Comparison of ENCODE assay signal across 16 cellular contexts in the genomic region with DNA sequence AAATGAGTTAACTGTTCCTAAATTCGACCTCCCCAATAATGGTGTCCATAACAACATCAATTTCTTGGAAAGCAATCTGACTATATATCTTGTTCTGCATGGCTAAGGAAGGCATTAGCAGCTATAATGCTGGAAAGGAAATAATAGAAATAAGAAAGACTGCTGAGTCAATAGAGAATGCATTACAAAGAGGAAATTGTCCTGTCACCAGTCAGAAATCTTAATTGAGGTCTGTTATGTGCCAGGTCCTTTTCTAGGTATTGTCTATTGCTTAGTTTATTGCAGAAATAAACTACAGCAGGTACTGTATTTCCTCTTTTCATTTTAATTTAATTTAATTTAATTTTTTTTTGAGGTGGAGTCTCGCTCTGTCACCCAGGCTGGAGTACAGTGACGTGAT. TPM values are rescaled to one million over a fixed set of nuclear protein-coding genes. Genes with fewer than 3 reads are reported as not detected.
DNase-seq lines count a peak whose midpoint lies in the region; ATAC-seq and TF ChIP-seq lines count a peak whose summit lies in the region.
"Had no signal": no experiment of that assay in that cellular context is flagged by ENCODE, and none has a peak within 500 bp of the region (broad histone marks: within the 10 kb centered on the region; RNA-seq: fewer than 3 reads in every experiment).

No MANE protein-coding gene starts in this region.

- POLR2A ChIA-PET in activated CD4-positive, alpha-beta T cell treated with anti-CD3 and anti-CD28 coated beads for 36 hours (lab: Charles Lee): no interaction called here

- H3K4me1 Mint-ChIP-seq in activated CD4-positive, alpha-beta T cell treated with anti-CD3 and anti-CD28 coated beads for 36 hours: peaks cover 89% of the 10 kb centered on the region
- peaks cover 64% of the 10 kb centered on the region for H3K4me1 Mint-ChIP-seq in nephron

- intact Hi-C loops in activated CD4-positive, alpha-beta T cell treated with anti-CD3 and anti-CD28 coated beads for 36 hours (cut with DNase I, micrococcal nuclease): no loop called here
- intact Hi-C loops in left ventricle myocardium superior (cut with micrococcal nuclease): no loop called here

- peak overlapping the region; percentile 68 for H3K9ac ChIP-seq in HUES6 (ENCODE audit: low read length)

- peaks cover 9% of the 10 kb centered on the region for H3K27me3 ChIP-seq in HUES6 (ENCODE audit: control insufficient read depth, insufficient read depth, low read length)
- H3K27me3 ChIP-seq: tibial nerve had no signal

- H3K27me3 Mint-ChIP-seq in activated CD4-positive, alpha-beta T cell treated with anti-CD3 and anti-CD28 coated beads for 36 hours: no peaks in the 10 kb centered on the region
- peaks cover 4% of the 10 kb centered on the region for H3K27me3 Mint-ChIP-seq in nephron (ENCODE audit: low read depth)

- H3K4me1 ChIP-seq in HUES6 (ENCODE audit: control insufficient read depth, insufficient read depth, low read length): peaks cover 50% of the 10 kb centered on the region

- H3K9me3 ChIP-seq in HUES6 (ENCODE audit: control insufficient read depth, insufficient read depth, low read depth, low read length): no peaks in the 10 kb centered on the region
- H3K9me3 ChIP-seq: tibial nerve had no signal

- H3K4me3 Mint-ChIP-seq in activated CD4-positive, alpha-beta T cell treated with anti-CD3 and anti-CD28 coated beads for 36 hours: no peak overlapping the region
- H3K4me3 Mint-ChIP-seq in nephron: no peak overlapping the region

- 0 out of 2 replicates have a peak overlapping the region, but pooled peaks have one; percentile 21 for H3K4me3 ChIP-seq in HUES6 (ENCODE audit: low read depth, low read length)

- no peak for DNase-seq in activated CD4-positive, alpha-beta T cell treated with anti-CD3 and anti-CD28 coated beads for 36 hours
- DNase-seq in activated CD4-positive, alpha-beta T cell treated with anti-CD3 and anti-CD28 coated beads for 1 hour: no peak
- peak; percentile 43 for DNase-seq in dermis blood vessel endothelial cell
- no peak for DNase-seq in left ventricle myocardium superior
- DNase-seq in NCI-H2196 treated with DMSO at 0.1 percent for 48 hours (lab: John Stamatoyannopoulos, UW; ENCODE audit: unreplicated experiment): no peak
- DNase-seq: ACHN; activated CD4-positive, CD25-positive, alpha-beta regulatory T cell treated with anti-CD3 and anti-CD28 coated beads, Interleukin-2, amount 50 U/mL, for 72 hours; erythroblast; midbrain; MV-4-11; NCI-H748 treated with DMSO at 0.1 percent for 48 hours; stimulated activated CD4-positive, alpha-beta T cell treated with anti-CD3 and anti-CD28 coated beads, Interleukin-4, amount 100 ng/mL, for 4 hours had no signal

- CTCF ChIA-PET in activated CD4-positive, alpha-beta T cell treated with anti-CD3 and anti-CD28 coated beads for 36 hours (lab: Charles Lee): interaction anchor here (2.1 to 2.5 kb wide), 2 partner anchors 11 to 278 kb away, joined by 9 read pairs; partner anchors contain the start of gene XXYLT1

- peak overlapping the region; percentile 71 for H3K27ac Mint-ChIP-seq in activated CD4-positive, alpha-beta T cell treated with anti-CD3 and anti-CD28 coated beads for 36 hours
- peak overlapping the region in 2 of 3 experiments; percentile 10 to 36 for H3K27ac Mint-ChIP-seq in nephron

- no peak for ATAC-seq in activated CD4-positive, alpha-beta T cell treated with anti-CD3 and anti-CD28 coated beads for 36 hours
- no peak for ATAC-seq in left ventricle myocardium superior
- ATAC-seq in HG03108 (IDR thresholded peaks at IDR 0.05; ENCODE audit: unreplicated experiment): no peak

- no peaks in the 10 kb centered on the region for H3K9me3 Mint-ChIP-seq in activated CD4-positive, alpha-beta T cell treated with anti-CD3 and anti-CD28 coated beads for 36 hours (ENCODE audit: low read depth)
- H3K9me3 Mint-ChIP-seq in nephron: no peaks in the 10 kb centered on the region

- H3K36me3 ChIP-seq in HUES6 (ENCODE audit: control insufficient read depth, insufficient read depth, low read length): no peaks in the 10 kb centered on the region
- H3K36me3 ChIP-seq: tibial nerve had no signal

- H3K27ac ChIP-seq in HUES6 (ENCODE audit: low read depth, low read length): peak overlapping the region; percentile 42; the same call in 1 of the 2 replicates

- no peak for TF ChIP-seq CTCF in nephron (IDR thresholded peaks at IDR 0.05; ENCODE audit: unreplicated experiment in 3 of 3)

- no peaks in the 10 kb centered on the region for H3K36me3 Mint-ChIP-seq in activated CD4-positive, alpha-beta T cell treated with anti-CD3 and anti-CD28 coated beads for 36 hours (ENCODE audit: low read depth)
- H3K36me3 Mint-ChIP-seq in nephron (ENCODE audit: low read depth): no peaks in the 10 kb centered on the region

RNA-seq across cellular contexts. Expression of gene PPP1R2, which starts 5.9 kb away (rescaled TPM):
- total RNA-seq in activated CD4-positive, alpha-beta T cell treated with anti-CD3 and anti-CD28 coated beads for 36 hours: 100 to 1,000 TPM in 1 of 2 experiments, 10 to 100 TPM in 1; 77.0 to 134 TPM
- total RNA-seq in dermis blood vessel endothelial cell (139 and 277 TPM in 2 replicates), left ventricle myocardium superior (33.7 TPM)

RNA-seq across cellular contexts. Expression of gene APOD, which starts 34.7 kb away (rescaled TPM):
- not detected for total RNA-seq in activated CD4-positive, alpha-beta T cell treated with anti-CD3 and anti-CD28 coated beads for 36 hours
- total RNA-seq in dermis blood vessel endothelial cell: 16.2 and 27.1 TPM in 2 replicates
- 603 TPM for total RNA-seq in left ventricle myocardium superior

Comparison
In these comparisons a context has a peak if more than half of its experiments do, and no peak if none do; other contexts are left out.
1. RNA of gene APOD, which starts 34.7 kb away (total RNA-seq): 603 TPM in left ventricle myocardium superior (single experiment) and 16.2 to 27.1 TPM in dermis blood vessel endothelial cell; not detected in activated CD4-positive, alpha-beta T cell treated with anti-CD3 and anti-CD28 coated beads for 36 hours; every median in the first group is over 10 times any median in the second.